19 cellular contexts compared by ENCODE assay signal in the genomic region with DNA sequence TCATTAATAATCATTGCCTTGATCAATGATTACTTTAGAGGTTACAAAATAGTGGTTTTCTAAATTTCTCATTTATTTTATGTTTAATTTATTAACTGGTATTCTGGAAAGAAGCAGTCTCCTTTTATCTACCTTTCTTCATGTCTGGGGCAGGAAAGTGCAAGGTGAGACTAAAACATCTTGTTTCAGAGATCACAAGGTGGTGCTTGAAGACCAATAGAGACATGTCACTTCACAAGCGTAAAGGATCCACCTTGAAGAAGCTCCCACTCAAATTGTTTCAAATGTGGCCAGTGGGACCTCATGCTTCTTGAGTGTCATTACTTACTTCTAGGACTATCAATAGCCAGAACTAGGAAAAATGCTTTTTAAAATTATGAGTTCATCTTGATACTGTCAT.
DNase-seq lines count a peak whose midpoint lies in the region; ATAC-seq, FAIRE-seq and TF ChIP-seq lines count a peak whose summit lies in the region.
"Had no signal": no experiment of that assay in that cellular context is flagged by ENCODE, and none has a peak within 500 bp of the region (broad histone marks: within the 10 kb centered on the region; RNA-seq: fewer than 3 reads in every experiment).

No MANE protein-coding gene starts in this region.

- H3K23me2 ChIP-seq in H9 (ENCODE audit: insufficient read length, low read depth, low read length, poor library complexity, severe bottlenecking) (no peaks in the 10 kb centered on the region), H1 (ENCODE audit: low read depth, low read length) (no peaks in the 10 kb centered on the region)

- H3K27ac Mint-ChIP-seq in H9: no peak overlapping the region
- H3K27ac Mint-ChIP-seq: CD4-positive, CD25-positive, alpha-beta regulatory T cell; CD8-positive, alpha-beta memory T cell had no signal

- no peak overlapping the region for H3K9ac ChIP-seq in H9 (ENCODE audit: extremely low read depth, insufficient read length, low read length)
- H3K9ac ChIP-seq in H1 (replicated peaks in 1 of 4; ENCODE audit: extremely low read depth in 1 of 4, low read depth in 3 of 4, low read length in 3 of 4): no peak overlapping the region

- peaks cover 0 to 13% of the 10 kb centered on the region in 2 experiments; a peak in 2 of 4 replicates for H3K4me1 Mint-ChIP-seq in H9
- H3K4me1 Mint-ChIP-seq: CD4-positive, CD25-positive, alpha-beta regulatory T cell; CD8-positive, alpha-beta memory T cell had no signal

- H3K4me3 ChIP-seq in H1 (ENCODE audit: extremely low read depth in 1 of 4, insufficient read depth in 2 of 4, low read depth in 3 of 4, low read length in 4 of 4): no peak overlapping the region
- H3K4me3 ChIP-seq: HAP-1 had no signal

- peak; percentile 36; the same call in 2 of the 3 replicates for TF ChIP-seq CTCF in H9 (conservative IDR thresholded peaks at IDR 0.05)
- no peak for TF ChIP-seq CTCF in H1 (IDR thresholded peaks at IDR 0.05; ENCODE audit: control extremely low read depth in 1 of 3, insufficient read depth in 1 of 3, low read depth in 1 of 3, low read length in 3 of 3)

- H3K27me3 ChIP-seq in H9 (ENCODE audit: insufficient read depth, low read length) (no peaks in the 10 kb centered on the region), H1 (replicated peaks in 1 of 4; ENCODE audit: control insufficient read depth in 3 of 4, extremely low read depth in 1 of 4, insufficient read depth in 3 of 4, low read length in 3 of 4) (no peaks in the 10 kb centered on the region)
- H3K27me3 ChIP-seq: BE2C had no signal

- no peak overlapping the region for H3K4me2 ChIP-seq in H9 (ENCODE audit: insufficient read depth, insufficient read length, low read length)
- no peak overlapping the region for H3K4me2 ChIP-seq in H1 (ENCODE audit: insufficient read depth in 1 of 2, low read depth in 2 of 2, low read length in 2 of 2)

- no peak overlapping the region for H3K18ac ChIP-seq in H9 (ENCODE audit: insufficient read length, low read depth, low read length)
- H3K18ac ChIP-seq in H1 (ENCODE audit: extremely low read depth, low read length): no peak overlapping the region

- no peak overlapping the region for H3K4ac ChIP-seq in H9 (ENCODE audit: low read depth, low read length)
- no peak overlapping the region for H3K4ac ChIP-seq in H1 (replicated peaks; ENCODE audit: insufficient read length, low read depth, low read length)

- POLR2A ChIA-PET in H1 (lab: Charles Lee; ENCODE audit: partially characterized antibody): no interaction called here

- H3K9me3 ChIP-seq in H9 (ENCODE audit: control insufficient read depth, low read depth, low read length) (no peaks in the 10 kb centered on the region), H1 (ENCODE audit: insufficient read depth in 2 of 2, low read depth in 1 of 2, low read length in 1 of 2) (no peaks in the 10 kb centered on the region)
- H3K9me3 ChIP-seq: BE2C, HAP-1 had no signal

- DNase-seq in H9: no peak
- no peak for DNase-seq in H1 (ENCODE audit: low read depth in 1 of 2, low spot score in 2 of 2)
- peak; percentile 0 for DNase-seq in left kidney (ENCODE audit: low read depth, low spot score)
- no peak for DNase-seq in DMS153 (lab: John Stamatoyannopoulos, UW)
- DNase-seq in NCI-H226: no peak
- DNase-seq: ACHN; BE2C; C1 segment of cervical spinal cord; CD4-positive, CD25-positive, alpha-beta regulatory T cell; CD8-positive, alpha-beta memory T cell; COR-L47; DMS79; GDM1; GOT3 had no signal

- no peak overlapping the region for H3K14ac ChIP-seq in H9 (ENCODE audit: insufficient read depth, low read length)
- no peak overlapping the region for H3K14ac ChIP-seq in H1 (ENCODE audit: insufficient read length)

- H2BK12ac ChIP-seq in H9 (ENCODE audit: insufficient read length, low read depth, low read length): no peak overlapping the region
- no peak overlapping the region for H2BK12ac ChIP-seq in H1 (ENCODE audit: low read depth, low read length)

- H4K20me1 ChIP-seq in H9 (ENCODE audit: control insufficient read depth, insufficient read depth, insufficient read length) (no peaks in the 10 kb centered on the region), H1 (replicated peaks in 1 of 2; ENCODE audit: control insufficient read depth in 1 of 2, insufficient read depth in 2 of 2, low read length in 2 of 2) (no peaks in the 10 kb centered on the region)

- H3K4me3 Mint-ChIP-seq in H9: no peak overlapping the region
- H3K4me3 Mint-ChIP-seq: CD4-positive, CD25-positive, alpha-beta regulatory T cell; CD8-positive, alpha-beta memory T cell had no signal

- H3K36me3 ChIP-seq in H1 (ENCODE audit: control insufficient read depth in 2 of 4, insufficient read depth in 4 of 4, low read length in 3 of 4): no peaks in the 10 kb centered on the region
- H3K36me3 ChIP-seq: BE2C, HAP-1 had no signal

- WGBS in H9 (ENCODE audit: extremely low coverage, insufficient read length, low lambda C conversion rate): no CpG with 5 or more reads among the region's 1 CpG
- WGBS in H1 (ENCODE audit: extremely low coverage in 1 of 2, insufficient coverage in 1 of 2, insufficient read length in 1 of 2, insufficient replicate concordance in 2 of 2, low coverage in 1 of 2, low lambda C conversion rate in 2 of 2, missing lambda C conversion rate in 1 of 2), 2 experiments: 88% methylated on average over 1 of the region's 1 CpG; no CpG with 5 or more reads in 1 of the 2 experiments

- no peak overlapping the region for H2AFZ ChIP-seq in H9 (ENCODE audit: low read length)
- H2AFZ ChIP-seq in H1 (ENCODE audit: low read length): no peak overlapping the region

- no peak overlapping the region for H3K56ac ChIP-seq in H9 (ENCODE audit: insufficient read length, low read depth, low read length)
- no peak overlapping the region for H3K56ac ChIP-seq in H1 (replicated peaks; ENCODE audit: insufficient read length, low read depth, low read length)

- no peaks in the 10 kb centered on the region for H3K4me1 ChIP-seq in H9 (ENCODE audit: insufficient read depth, low read length)
- H3K4me1 ChIP-seq in H1 (replicated peaks in 1 of 4; ENCODE audit: control insufficient read depth in 3 of 4, insufficient read depth in 4 of 4, low read length in 3 of 4): no peaks in the 10 kb centered on the region
- H3K4me1 ChIP-seq: BE2C, HAP-1 had no signal

- H3K27me3 Mint-ChIP-seq in H9 (ENCODE audit: low read depth): no peaks in the 10 kb centered on the region
- H3K27me3 Mint-ChIP-seq: CD4-positive, CD25-positive, alpha-beta regulatory T cell; CD8-positive, alpha-beta memory T cell had no signal

- H3K79me1 ChIP-seq in H9 (ENCODE audit: insufficient read depth, low read depth, low read length, poor library complexity, severe bottlenecking): no peaks in the 10 kb centered on the region
- no peaks in the 10 kb centered on the region for H3K79me1 ChIP-seq in H1 (ENCODE audit: low read depth, low read length)

- H3K27ac ChIP-seq in H9 (ENCODE audit: insufficient read length, low read depth, low read length): no peak overlapping the region
- no peak overlapping the region for H3K27ac ChIP-seq in H1 (ENCODE audit: low read depth, low read length)

- H2BK15ac ChIP-seq in H9 (ENCODE audit: low read depth, low read length): no peak overlapping the region
- no peak overlapping the region for H2BK15ac ChIP-seq in H1 (ENCODE audit: low read length)

- TF ChIP-seq POLR2A in H1 (IDR thresholded peaks at IDR 0.05; ENCODE audit: control extremely low read depth in 1 of 2, low read depth in 2 of 2, low read length in 2 of 2): no peak

- no peak overlapping the region for H3T11ph ChIP-seq in H9 (ENCODE audit: low read length)

- H3K36me3 Mint-ChIP-seq in H9 (ENCODE audit: insufficient read depth in 1 of 3, low read depth in 3 of 3): no peaks in the 10 kb centered on the region
- H3K36me3 Mint-ChIP-seq: CD4-positive, CD25-positive, alpha-beta regulatory T cell; CD8-positive, alpha-beta memory T cell had no signal

- H3K23ac ChIP-seq in H9 (ENCODE audit: insufficient read length, low read depth, low read length): no peak overlapping the region
- H3K23ac ChIP-seq in H1 (ENCODE audit: insufficient read length): no peak overlapping the region

- H2BK5ac ChIP-seq in H9 (ENCODE audit: insufficient read length, low read length) (no peak overlapping the region), H1 (ENCODE audit: low read depth, low read length) (no peak overlapping the region)

- H2BK120ac ChIP-seq in H9 (ENCODE audit: low read depth, low read length, poor library complexity, severe bottlenecking) (no peak overlapping the region), H1 (replicated peaks; ENCODE audit: low read depth, low read length) (no peak overlapping the region)

- no peak overlapping the region for H4K8ac ChIP-seq in H9 (replicated peaks; ENCODE audit: insufficient read length, low read depth, low read length)
- no peak overlapping the region for H4K8ac ChIP-seq in H1 (ENCODE audit: extremely low read depth, insufficient read depth, low read length)

- no peak for FAIRE-seq in H1 (lab: Jason Lieb, UNC)
- FAIRE-seq: A204.1, GM12892, GM18507 had no signal

- H3K79me2 ChIP-seq in H9 (ENCODE audit: insufficient read depth, low read length) (peaks cover 1% of the 10 kb centered on the region; the same call in 1 of the 2 replicates), H1 (ENCODE audit: control insufficient read depth in 1 of 2, insufficient read depth in 2 of 2, low read length in 2 of 2) (no peaks in the 10 kb centered on the region)

- ATAC-seq in HG03342 (IDR thresholded peaks at IDR 0.05; ENCODE audit: unreplicated experiment): no peak

- H4K91ac ChIP-seq in H9 (ENCODE audit: insufficient read length, low read depth, low read length) (no peak overlapping the region), H1 (replicated peaks; ENCODE audit: insufficient read length, low read length) (no peak overlapping the region)

- no peak overlapping the region for H4K5ac ChIP-seq in H9 (ENCODE audit: insufficient read length, low read depth, low read length)
- H4K5ac ChIP-seq in H1 (ENCODE audit: insufficient read length, low read depth, low read length): no peak overlapping the region

- H2AK5ac ChIP-seq in H9 (ENCODE audit: insufficient read length, low read length): no peak overlapping the region
- H2AK5ac ChIP-seq in H1 (ENCODE audit: low read depth, low read length): no peak overlapping the region

- H2BK20ac ChIP-seq in H9 (ENCODE audit: low read depth, low read length, poor library complexity, severe bottlenecking) (no peak overlapping the region), H1 (ENCODE audit: low read length) (no peak overlapping the region)

- no peak for TF ChIP-seq EP300 in H1 (IDR thresholded peaks at IDR 0.05; ENCODE audit: borderline replicate concordance in 1 of 2, low read depth in 2 of 2, low read length in 2 of 2)

- H3K9me3 Mint-ChIP-seq in H9: no peaks in the 10 kb centered on the region

- TF ChIP-seq RAD21 in H1 (IDR thresholded peaks at IDR 0.05 in 1 of 2, conservative IDR thresholded peaks at IDR 0.05 in 1 of 2; ENCODE audit: low read depth in 2 of 2, low read length in 2 of 2): peak; percentile 32 to 51

- CTCF ChIA-PET in H1 (lab: Charles Lee; ENCODE audit: partially characterized antibody): no interaction called here

TF ChIP-seq in H1, 55 proteins besides CTCF, POLR2A, EP300 and RAD21:
- no peak for TF ChIP-seq ZNF274 (IDR thresholded peaks at IDR 0.05; ENCODE audit: borderline replicate concordance, extremely low read depth, low read length)
TF ChIP-seq in H1: peak in this region for 0.
